Comparison of ENCODE assay signal across 9 cellular contexts in genomic region chr3:18446067-18446793, GRCh38. TPM values are rescaled to one million over a fixed set of nuclear protein-coding genes. Genes with fewer than 3 reads are reported as not detected.
DNase-seq lines count a peak whose midpoint lies in the region; ATAC-seq and TF ChIP-seq lines count a peak whose summit lies in the region.
"Had no signal": no experiment of that assay in that cellular context is flagged by ENCODE, and none has a peak within 500 bp of the region (broad histone marks: within the 10 kb centered on the region; RNA-seq: fewer than 3 reads in every experiment).

No MANE protein-coding gene starts in this region.

- no peaks in the 10 kb centered on the region for H3K36me3 ChIP-seq in CD4-positive, alpha-beta memory T cell (ENCODE audit: insufficient read depth, low read length)
- H3K36me3 ChIP-seq in ascending aorta, result no peaks in the 10 kb centered on the region

- peak overlapping the region; percentile 96 to 98 (median 97) for H3K27ac Mint-ChIP-seq in CD4-positive, alpha-beta memory T cell
- H3K27ac Mint-ChIP-seq in activated naive CD8-positive, alpha-beta T cell treated with anti-CD3 and anti-CD28 coated beads, Interleukin-2, amount 50 U/mL, for 24 hours, result peak overlapping the region; percentile 99
- H3K27ac Mint-ChIP-seq in nephron progenitor cell, result no peak overlapping the region

- H3K4me1 ChIP-seq in CD4-positive, alpha-beta memory T cell (ENCODE audit: insufficient read depth, low read length), result peaks cover 32% of the 10 kb centered on the region
- H3K4me1 ChIP-seq in ascending aorta, result peaks cover 11 to 14% of the 10 kb centered on the region in 2 donors

- CTCF ChIA-PET in CD4-positive, alpha-beta memory T cell (lab: Charles Lee; ENCODE audit: partially characterized antibody), result interaction anchor here (0.8 to 2.3 kb wide), 11 partner anchors 11 to 312 kb away, joined by 3 to 16 read pairs (median 3); no protein-coding TSS in a partner anchor

- peaks cover 32 to 51% of the 10 kb centered on the region in 2 donors for H3K36me3 Mint-ChIP-seq in CD4-positive, alpha-beta memory T cell
- H3K36me3 Mint-ChIP-seq in activated naive CD8-positive, alpha-beta T cell treated with anti-CD3 and anti-CD28 coated beads, Interleukin-2, amount 50 U/mL, for 24 hours (ENCODE audit: low read depth), result peaks cover 65% of the 10 kb centered on the region
- H3K36me3 Mint-ChIP-seq in nephron progenitor cell (ENCODE audit: low read depth), result peaks cover 33% of the 10 kb centered on the region

- POLR2A ChIA-PET in CD4-positive, alpha-beta memory T cell (lab: Charles Lee; ENCODE audit: partially characterized antibody), result interaction anchor here (0.6 to 5.5 kb wide), 13 partner anchors 13 to 340 kb away, joined by 3 to 88 read pairs (median 4); partner anchors contain the start of gene SATB1

- intact Hi-C loops in CD4-positive, alpha-beta memory T cell (cut with micrococcal nuclease), result loop anchor here (5.0 kb wide), 3 partner anchors 281 to 541 kb away; no protein-coding TSS in a partner anchor
- intact Hi-C loops in ascending aorta (cut with DNase I), result no loop called here

- H3K9me3 ChIP-seq in CD4-positive, alpha-beta memory T cell (ENCODE audit: control insufficient read depth in 1 of 2, low read length in 2 of 2), result peaks cover 0 to 6% of the 10 kb centered on the region in 2 donors
- H3K9me3 ChIP-seq in ascending aorta, result peaks cover 0 to 7% of the 10 kb centered on the region in 2 donors

- H3K27ac ChIP-seq in CD4-positive, alpha-beta memory T cell (ENCODE audit: low read depth, low read length), result peak overlapping the region; percentile 42
- H3K27ac ChIP-seq in ascending aorta, result peak overlapping the region in 1 of 2 donors; percentile 35
- H3K27ac ChIP-seq: epithelial cell of prostate had no signal

- no peaks in the 10 kb centered on the region for H3K27me3 ChIP-seq in CD4-positive, alpha-beta memory T cell (ENCODE audit: insufficient read depth, low read length)
- no peaks in the 10 kb centered on the region for H3K27me3 ChIP-seq in ascending aorta

- no peaks in the 10 kb centered on the region for H3K27me3 Mint-ChIP-seq in CD4-positive, alpha-beta memory T cell
- H3K27me3 Mint-ChIP-seq in activated naive CD8-positive, alpha-beta T cell treated with anti-CD3 and anti-CD28 coated beads, Interleukin-2, amount 50 U/mL, for 24 hours, result no peaks in the 10 kb centered on the region
- H3K27me3 Mint-ChIP-seq in nephron progenitor cell (ENCODE audit: low read depth, poor library complexity), result peaks cover 48% of the 10 kb centered on the region

- in situ Hi-C loops in KBM-7 (cut with MboI; ENCODE audit: low pct_unique_long_range_greater_than_20kb, low sequenced_read_pairs), result loop anchor here (25.0 kb wide), 1 partner anchor 316 kb away; no protein-coding TSS in a partner anchor

- H3K4me3 Mint-ChIP-seq in CD4-positive, alpha-beta memory T cell, result peak overlapping the region; percentile 93 to 98 (median 96)
- H3K4me3 Mint-ChIP-seq in activated naive CD8-positive, alpha-beta T cell treated with anti-CD3 and anti-CD28 coated beads, Interleukin-2, amount 50 U/mL, for 24 hours, result peak overlapping the region; percentile 99
- H3K4me3 Mint-ChIP-seq in nephron progenitor cell, result peak overlapping the region; percentile 93

- peaks cover 19 to 56% (median 40%) of the 10 kb centered on the region in 4 donors for H3K4me1 Mint-ChIP-seq in CD4-positive, alpha-beta memory T cell
- peaks cover 46% of the 10 kb centered on the region for H3K4me1 Mint-ChIP-seq in activated naive CD8-positive, alpha-beta T cell treated with anti-CD3 and anti-CD28 coated beads, Interleukin-2, amount 50 U/mL, for 24 hours
- H3K4me1 Mint-ChIP-seq in nephron progenitor cell, result peaks cover 33% of the 10 kb centered on the region

- peak in 1 of 5 donors; percentile 22 for DNase-seq in CD4-positive, alpha-beta memory T cell
- DNase-seq in KBM-7, result peak; percentile 59
- DNase-seq in activated naive CD8-positive, alpha-beta T cell treated with anti-CD3 and anti-CD28 coated beads, Interleukin-2, amount 50 U/mL, for 24 hours, result no peak
- DNase-seq in nephron progenitor cell, result no peak
- no peak for DNase-seq in GM19238 (ENCODE audit: insufficient read length, low spot score)
- DNase-seq in ascending aorta (ENCODE audit: low spot score in 2 of 2), result no peak

- H3K9me3 Mint-ChIP-seq in CD4-positive, alpha-beta memory T cell, result peaks cover 0 to 19% (median 11%) of the 10 kb centered on the region in 8 donors
- peaks cover 6% of the 10 kb centered on the region for H3K9me3 Mint-ChIP-seq in activated naive CD8-positive, alpha-beta T cell treated with anti-CD3 and anti-CD28 coated beads, Interleukin-2, amount 50 U/mL, for 24 hours
- H3K9me3 Mint-ChIP-seq in nephron progenitor cell, result peaks cover 31% of the 10 kb centered on the region

- no peak for ATAC-seq in activated naive CD8-positive, alpha-beta T cell treated with anti-CD3 and anti-CD28 coated beads, Interleukin-2, amount 50 U/mL, for 24 hours
- ATAC-seq in GM21529 (IDR thresholded peaks at IDR 0.05; ENCODE audit: unreplicated experiment), result no peak
- no peak for ATAC-seq in GM19452 (IDR thresholded peaks at IDR 0.05; ENCODE audit: unreplicated experiment)

- H3K4me3 ChIP-seq in CD4-positive, alpha-beta memory T cell (ENCODE audit: low read length in 2 of 2), result peak overlapping the region; percentile 38 to 52
- H3K4me3 ChIP-seq in ascending aorta, result peak overlapping the region in 1 of 2 donors; percentile 96

- no peak for TF ChIP-seq CTCF in nephron progenitor cell (IDR thresholded peaks at IDR 0.05)
- TF ChIP-seq CTCF in ascending aorta (IDR thresholded peaks at IDR 0.05), result no peak

RNA-seq across cellular contexts. Expression of gene SATB1, which starts 21.1 kb away (rescaled TPM):
- total RNA-seq in CD4-positive, alpha-beta memory T cell, result 100 to 1,000 TPM; 211 TPM
- 100 to 1,000 TPM; 101 to 109 TPM for polyA plus RNA-seq in CD4-positive, alpha-beta memory T cell
- total RNA-seq in ascending aorta, result 7.7 TPM

Comparison
In these comparisons a context has a peak if more than half of its experiments do, and no peak if none do; other contexts are left out.
1. RNA of gene SATB1, which starts 21.1 kb away (total RNA-seq): 211 TPM in CD4-positive, alpha-beta memory T cell; 7.7 TPM in ascending aorta (single experiment); every median in the first group is over 10 times any median in the second.
2. Peak in every context shown above with its lines, with median percentiles within 50 percentile points of each other: H3K4me3 Mint-ChIP-seq.